ENCODE assay signal across 10 cellular contexts in genomic region chr2:173874899-173875247, GRCh38.
DNase-seq lines count a peak whose midpoint lies in the region; ATAC-seq, FAIRE-seq and TF ChIP-seq lines count a peak whose summit lies in the region.
"Had no signal": no experiment of that assay in that cellular context is flagged by ENCODE, and none has a peak within 500 bp of the region (broad histone marks: within the 10 kb centered on the region; RNA-seq: fewer than 3 reads in every experiment).

No MANE protein-coding gene starts in this region.

- no peaks in the 10 kb centered on the region for H3K36me3 ChIP-seq in GM23248 (ENCODE audit: low read depth)

- H3K9me2 ChIP-seq in GM23248 (ENCODE audit: insufficient read depth): no peaks in the 10 kb centered on the region

- no peaks in the 10 kb centered on the region for H3K79me2 ChIP-seq in GM23248 (ENCODE audit: insufficient read depth)

- in situ Hi-C loops in GM23248 (cut with MboI): no loop called here

- H3K27me3 ChIP-seq in GM23248 (replicated peaks; ENCODE audit: insufficient read depth): no peaks in the 10 kb centered on the region

- H3K9me3 ChIP-seq in GM23248 (ENCODE audit: low read depth): no peaks in the 10 kb centered on the region

- peak; percentile 83 for DNase-seq in kidney tubule cell (ENCODE audit: low spot score)
- no peak for DNase-seq in NCI-H2171 treated with DMSO at 0.1 percent for 48 hours (lab: John Stamatoyannopoulos, UW)
- no peak for DNase-seq in GM23248
- DNase-seq in D721Med (ENCODE audit: insufficient read length, low spot score): no peak
- DNase-seq in NCI-H2196 (lab: John Stamatoyannopoulos, UW; ENCODE audit: unreplicated experiment): no peak
- DNase-seq: activated CD8-positive, alpha-beta T cell treated with anti-CD3 and anti-CD28 coated beads for 36 hours; NCI-H82 had no signal

- no peak for FAIRE-seq in D721Med (lab: Jason Lieb, UNC)

- TF ChIP-seq CTCF in D721Med (IDR thresholded peaks at IDR 0.05; ENCODE audit: insufficient read depth, missing control alignments): no peak

- no peaks in the 10 kb centered on the region for H3K4me1 ChIP-seq in GM23248 (ENCODE audit: insufficient read depth)

- H3K4me3 ChIP-seq in GM23248: no peak overlapping the region

- ATAC-seq in GM18517 (IDR thresholded peaks at IDR 0.05; ENCODE audit: unreplicated experiment): peak; percentile 97
- peak; percentile 94 for ATAC-seq in GM21529 (IDR thresholded peaks at IDR 0.05; ENCODE audit: unreplicated experiment)
- peak; percentile 86 for ATAC-seq in HG03439 (IDR thresholded peaks at IDR 0.05; ENCODE audit: unreplicated experiment)
- ATAC-seq: activated CD8-positive, alpha-beta T cell treated with anti-CD3 and anti-CD28 coated beads for 36 hours had no signal

- WGBS in GM23248 (ENCODE audit: low coverage in 1 of 2, low lambda C conversion rate in 2 of 2, missing lambda C conversion rate in 2 of 2), 2 experiments: 94 to 97% methylated on average over 1 of the region's 1 CpG

- H3K9ac ChIP-seq in GM23248: no peak overlapping the region

- H2AFZ ChIP-seq in GM23248: no peak overlapping the region

- no peak overlapping the region for H3K27ac ChIP-seq in GM23248

- no peaks in the 10 kb centered on the region for H4K20me1 ChIP-seq in GM23248 (ENCODE audit: insufficient read depth)

- H3F3A ChIP-seq in GM23248 (ENCODE audit: insufficient read depth): no peaks in the 10 kb centered on the region

- H3K4me2 ChIP-seq in GM23248 (ENCODE audit: unreplicated experiment): no peak overlapping the region
